In the genomic region with DNA sequence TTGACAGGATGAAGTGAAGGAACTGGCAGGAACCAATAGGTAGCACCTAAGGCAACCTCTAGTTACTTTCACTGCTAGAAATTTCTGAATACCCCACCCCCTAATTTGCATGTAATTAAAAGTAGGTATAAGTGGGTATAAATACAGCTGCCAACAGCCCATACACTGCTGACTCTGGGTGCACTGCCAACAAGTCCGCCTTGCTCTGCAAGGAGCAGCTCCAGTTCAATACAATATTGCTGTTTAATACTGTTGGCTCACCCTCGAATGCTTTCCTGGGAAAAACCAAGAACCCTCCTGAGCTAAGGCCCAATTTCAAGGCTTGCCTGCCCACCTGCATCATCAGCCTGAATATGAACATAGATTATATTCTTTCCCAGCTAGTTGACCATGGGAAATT, we compare ENCODE assay signal across 28 cellular contexts.
"Had no signal": no experiment of that assay in that cellular context is flagged by ENCODE, and none has a peak within 500 bp of the region (broad histone marks: within the 10 kb centered on the region; RNA-seq: fewer than 3 reads in every experiment).

No MANE protein-coding gene starts in this region.

- H3K27ac ChIP-seq: brain microvascular endothelial cell, cardiac muscle cell, Peyer's patch, RWPE1, SJCRH30, VCaP had no signal

- H3K9me3 ChIP-seq: Peyer's patch, SJCRH30 had no signal

- H3K4me1 ChIP-seq: Peyer's patch, SJCRH30 had no signal

- ATAC-seq: activated CD4-positive, alpha-beta T cell treated with anti-CD3 and anti-CD28 coated beads for 36 hours; activated T-helper 17 cell treated with anti-CD3 and anti-CD28 coated beads, Interleukin-2, amount 50 U/mL, for 72 hours; SK-N-SH treated with all-trans-retinoic acid at 6 μM for 48 hours; T-helper 17 cell had no signal

- H3K4me3 ChIP-seq: cardiac muscle cell, Peyer's patch, SJCRH30 had no signal

- DNase-seq: activated CD4-positive, alpha-beta memory T cell treated with anti-CD3 and anti-CD28 coated beads, Interleukin-2, amount 10 ng/mL, durations not matched to agents 7 days and 5 days; activated CD4-positive, alpha-beta T cell treated with anti-CD3 and anti-CD28 coated beads for 36 hours; activated CD4-positive, alpha-beta T cell treated with anti-CD3 and anti-CD28 coated beads, Interleukin-2, amount 50 U/mL, for 1 hour; activated CD4-positive, CD25-positive, alpha-beta regulatory T cell; activated gamma-delta T cell treated with Interleukin-2 at 50 U/mL for 16 hours; activated naive CD4-positive, alpha-beta T cell treated with anti-CD3 and anti-CD28 coated beads, Interleukin-2, amount 10 ng/mL, durations not matched to agents 7 days and 5 days; activated naive CD8-positive, alpha-beta T cell treated with anti-CD3 and anti-CD28 coated beads for 36 hours; activated T-cell treated with anti-CD3 and anti-CD28 coated beads for 4 hours; activated T-cell treated with anti-CD3 and anti-CD28 coated beads, Interleukin-2, amount 50 U/mL, for 48 hours; brain microvascular endothelial cell; Karpas-422; MM.1S; NCI-H1105 treated with DMSO at 0.1 percent for 48 hours; NCI-H1436 treated with DMSO at 0.1 percent for 48 hours; NCI-H187; NCI-H2081; NCI-H446; NCI-H524; Peyer's patch; Right ventricle myocardium superior; SJCRH30; T-helper 17 cell; T-helper 9 cell had no signal

- H3K27me3 ChIP-seq: brain microvascular endothelial cell, cardiac muscle cell, Peyer's patch, SJCRH30 had no signal

- H3K36me3 ChIP-seq: brain microvascular endothelial cell, cardiac muscle cell, Peyer's patch, SJCRH30 had no signal
